Comparison of ENCODE assay signal across 8 cellular contexts in genomic region chr17:40123811-40124114, GRCh38. TPM values are rescaled to one million over a fixed set of nuclear protein-coding genes. Genes with fewer than 3 reads are reported as not detected.
DNase-seq lines count a peak whose midpoint lies in the region; ATAC-seq and TF ChIP-seq lines count a peak whose summit lies in the region.

No MANE protein-coding gene starts in this region.

- TF ChIP-seq CTCF in AG10803 (conservative IDR thresholded peaks at IDR 0.05; ENCODE audit: low read length): no peak
- TF ChIP-seq CTCF in nephron (IDR thresholded peaks at IDR 0.05; ENCODE audit: unreplicated experiment in 3 of 3): no peak

- H3K27ac ChIP-seq in ectodermal cell (ENCODE audit: insufficient read depth, low read depth, low read length, poor library complexity, severe bottlenecking): no peak overlapping the region

- H3K27me3 ChIP-seq in MG63: no peaks in the 10 kb centered on the region
- H3K27me3 ChIP-seq in ectodermal cell (ENCODE audit: control insufficient read depth, insufficient read depth, low read length, poor library complexity, severe bottlenecking): no peaks in the 10 kb centered on the region

- H3K27ac Mint-ChIP-seq in nephron: peak overlapping the region; percentile 86 to 93 (median 87)

- DNase-seq in AG10803 (ENCODE audit: low read depth) (no peak), MG63 (no peak), NCI-H524 treated with DMSO at 0.1 percent for 48 hours (lab: John Stamatoyannopoulos, UW) (no peak), OCI-M2 (lab: John Stamatoyannopoulos, UW; ENCODE audit: unreplicated experiment) (no peak), left colon (no peak)

- ATAC-seq in left colon: no peak
- no peak for ATAC-seq in GM21576 (IDR thresholded peaks at IDR 0.05; ENCODE audit: unreplicated experiment)

- H3K36me3 ChIP-seq in MG63: peaks cover 71% of the 10 kb centered on the region
- H3K36me3 ChIP-seq in ectodermal cell (ENCODE audit: control insufficient read depth, insufficient read depth, low read length): peaks cover 32% of the 10 kb centered on the region

- no peaks in the 10 kb centered on the region for H3K27me3 Mint-ChIP-seq in nephron (ENCODE audit: low read depth)

- H3K9me3 Mint-ChIP-seq in nephron: no peaks in the 10 kb centered on the region

- WGBS in ectodermal cell, 2 experiments: 0% methylated on average over 2 of the region's 2 CpGs

- H3K4me1 Mint-ChIP-seq in nephron: peaks cover 17% of the 10 kb centered on the region

- H3K36me3 Mint-ChIP-seq in nephron (ENCODE audit: low read depth): peaks cover 30% of the 10 kb centered on the region

- H3K4me3 Mint-ChIP-seq in nephron: peak overlapping the region; percentile 89 to 96 (median 94)

- intact Hi-C loops in left colon (cut with DNase I, micrococcal nuclease): no loop called here

- no peaks in the 10 kb centered on the region for H3K9me3 ChIP-seq in MG63
- H3K9me3 ChIP-seq in ectodermal cell (ENCODE audit: control insufficient read depth, low read length): no peaks in the 10 kb centered on the region

- H3K4me1 ChIP-seq in ectodermal cell (ENCODE audit: control insufficient read depth, insufficient read depth, low read length): peaks cover 8% of the 10 kb centered on the region

- H3K4me3 ChIP-seq in AG10803 (ENCODE audit: low read length): peak overlapping the region; percentile 97
- H3K4me3 ChIP-seq in MG63: peak overlapping the region; percentile 90
- peak overlapping the region; percentile 67 for H3K4me3 ChIP-seq in ectodermal cell (ENCODE audit: insufficient read depth, low read depth, low read length)

RNA-seq across cellular contexts. Expression of gene MSL1, which starts 2.0 kb away (rescaled TPM):
- 44.9 and 53.4 TPM in 2 replicates for total RNA-seq in MG63 (2014; rRNA removed; shearing (Covaris generic); ENCODE audit: low replicate concordance)
- polyA plus RNA-seq in ectodermal cell (2013, experiment 1 of 4): 173 TPM
- 164 TPM for polyA plus RNA-seq in ectodermal cell (2013, experiment 2 of 4)
- polyA plus RNA-seq in ectodermal cell (2013, experiment 3 of 4): 142 TPM
- 162 TPM for polyA plus RNA-seq in ectodermal cell (2013, experiment 4 of 4)
- total RNA-seq in left colon: 10 to 100 TPM; 77.4 to 82.0 TPM

RNA-seq across cellular contexts. Expression of gene CASC3, which starts 16.6 kb away (rescaled TPM):
- total RNA-seq in MG63 (2014; rRNA removed; shearing (Covaris generic); ENCODE audit: low replicate concordance): 50.2 and 63.6 TPM in 2 replicates
- 124 TPM for polyA plus RNA-seq in ectodermal cell (2013, experiment 1 of 4)
- polyA plus RNA-seq in ectodermal cell (2013, experiment 2 of 4): 118 TPM
- 99.8 TPM for polyA plus RNA-seq in ectodermal cell (2013, experiment 3 of 4)
- polyA plus RNA-seq in ectodermal cell (2013, experiment 4 of 4): 111 TPM
- total RNA-seq in left colon: 10 to 100 TPM; 56.2 to 58.9 TPM

RNA-seq across cellular contexts. Expression of gene NR1D1, which starts 23.4 kb away (rescaled TPM):
- total RNA-seq in MG63 (2014; rRNA removed; shearing (Covaris generic); ENCODE audit: low replicate concordance): 0.07 and 1.3 TPM in 2 replicates
- polyA plus RNA-seq in ectodermal cell (2013, experiment 1 of 4): 4.5 TPM
- polyA plus RNA-seq in ectodermal cell (2013, experiment 2 of 4): 3.7 TPM
- 3.8 TPM for polyA plus RNA-seq in ectodermal cell (2013, experiment 3 of 4)
- polyA plus RNA-seq in ectodermal cell (2013, experiment 4 of 4): 4.9 TPM
- total RNA-seq in left colon: 10 to 100 TPM; 16.9 to 19.8 TPM

RNA-seq across cellular contexts. Expression of gene RAPGEFL1, which starts 53.5 kb away (rescaled TPM):
- 0.27 and 2.0 TPM in 2 replicates for total RNA-seq in MG63 (2014; rRNA removed; shearing (Covaris generic); ENCODE audit: low replicate concordance)
- polyA plus RNA-seq in ectodermal cell (2013, experiment 1 of 4): 25.8 TPM
- polyA plus RNA-seq in ectodermal cell (2013, experiment 2 of 4): 28.7 TPM
- polyA plus RNA-seq in ectodermal cell (2013, experiment 3 of 4): 17.0 TPM
- polyA plus RNA-seq in ectodermal cell (2013, experiment 4 of 4): 19.7 TPM
- 100 to 1,000 TPM; 149 to 194 TPM for total RNA-seq in left colon
